ENCODE assay signal across 8 cellular contexts in the genomic region with DNA sequence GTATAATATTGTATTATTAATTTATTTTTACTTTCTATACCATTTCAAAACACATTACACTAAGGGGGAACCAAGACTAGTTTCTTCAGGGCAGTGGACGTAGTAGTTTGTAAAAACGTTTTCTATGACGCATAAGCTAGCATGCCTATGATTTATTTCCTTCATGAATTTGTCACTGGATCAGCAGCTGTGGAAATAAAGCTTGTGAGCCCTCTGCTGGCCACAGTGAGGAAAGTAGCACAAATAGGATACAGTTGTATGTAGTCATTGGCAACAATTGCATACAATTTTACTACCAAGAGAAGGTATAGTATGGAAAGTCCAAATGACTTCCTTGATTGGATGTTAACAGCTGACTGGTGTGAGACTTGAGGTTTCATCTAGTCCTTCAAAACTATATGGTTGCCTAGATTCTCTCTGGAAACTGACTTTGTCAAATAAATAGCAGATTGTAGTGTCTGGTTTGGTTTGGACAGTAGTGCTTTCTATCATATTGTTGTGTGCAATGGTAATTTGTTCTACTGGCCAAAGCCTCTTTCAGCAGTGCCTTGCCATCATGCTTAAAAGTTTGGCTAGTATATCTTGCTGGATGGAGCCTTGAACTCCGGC. TPM values are rescaled to one million over a fixed set of nuclear protein-coding genes. Genes with fewer than 3 reads are reported as not detected.
DNase-seq lines count a peak whose midpoint lies in the region; ATAC-seq and TF ChIP-seq lines count a peak whose summit lies in the region.

No MANE protein-coding gene starts in this region.

- H3K27me3 Mint-ChIP-seq in Caco-2 (ENCODE audit: insufficient read depth, unreplicated experiment), result no peaks in the 10 kb centered on the region
- H3K27me3 Mint-ChIP-seq in activated CD4-positive, alpha-beta memory T cell treated with anti-CD3 and anti-CD28 coated beads, Interleukin-2, amount 10 ng/mL, durations not matched to agents 7 days and 5 days, result no peaks in the 10 kb centered on the region

- H3K36me3 ChIP-seq in Caco-2 (ENCODE audit: control insufficient read depth, insufficient read depth, low read length) (peaks cover 3% of the 10 kb centered on the region; the same call in 1 of the 2 replicates), endocrine pancreas (ENCODE audit: control insufficient read depth, insufficient read depth, low read length) (no peaks in the 10 kb centered on the region)

- intact Hi-C loops in Caco-2 (cut with micrococcal nuclease; ENCODE audit: unreplicated experiment), result loop anchor here (1.0 to 5.0 kb wide), 4 partner anchors 63 to 331 kb away; partner anchors contain the start of genes ERH, GALNT16 and SLC39A9

- H3K36me3 Mint-ChIP-seq in Caco-2 (ENCODE audit: insufficient read depth, unreplicated experiment), result peaks cover 30% of the 10 kb centered on the region
- peaks cover 20% of the 10 kb centered on the region for H3K36me3 Mint-ChIP-seq in activated CD4-positive, alpha-beta memory T cell treated with anti-CD3 and anti-CD28 coated beads, Interleukin-2, amount 10 ng/mL, durations not matched to agents 7 days and 5 days (ENCODE audit: low read depth)
- H3K36me3 Mint-ChIP-seq in stimulated activated effector memory CD8-positive, alpha-beta T cell treated with anti-CD3 and anti-CD28 coated beads, Interleukin-12 subunit alpha, Interleukin-12 subunit beta, amount 100 ng/mL, for 72 hours, result peaks cover 51% of the 10 kb centered on the region

- no peaks in the 10 kb centered on the region for H3K9me3 Mint-ChIP-seq in Caco-2 (ENCODE audit: unreplicated experiment)
- no peaks in the 10 kb centered on the region for H3K9me3 Mint-ChIP-seq in activated CD4-positive, alpha-beta memory T cell treated with anti-CD3 and anti-CD28 coated beads, Interleukin-2, amount 10 ng/mL, durations not matched to agents 7 days and 5 days
- H3K9me3 Mint-ChIP-seq in stimulated activated effector memory CD8-positive, alpha-beta T cell treated with anti-CD3 and anti-CD28 coated beads, Interleukin-12 subunit alpha, Interleukin-12 subunit beta, amount 100 ng/mL, for 72 hours, result no peaks in the 10 kb centered on the region

- POLR2A ChIA-PET in Caco-2 (lab: Charles Lee), result interaction anchor here (1.1 kb wide), 1 partner anchor 62 kb away, joined by 7 read pairs; the partner anchor contains the start of genes ERH and SLC39A9
- POLR2A ChIA-PET in activated CD4-positive, alpha-beta memory T cell treated with anti-CD3 and anti-CD28 coated beads, Interleukin-2, amount 10 ng/mL, durations not matched to agents 7 days and 5 days (lab: Charles Lee), result interaction anchor here (1.2 to 1.6 kb wide), 2 partner anchors 62 to 63 kb away, joined by 3 to 7 read pairs; partner anchors contain the start of genes ERH and SLC39A9

- CTCF ChIA-PET in Caco-2 (lab: Charles Lee), result interaction anchor here (0.9 to 1.3 kb wide), 4 partner anchors 15 to 218 kb away, joined by 3 to 7 read pairs (median 6); partner anchors contain the start of genes ERH and SLC39A9
- CTCF ChIA-PET in activated CD4-positive, alpha-beta memory T cell treated with anti-CD3 and anti-CD28 coated beads, Interleukin-2, amount 10 ng/mL, durations not matched to agents 7 days and 5 days (lab: Charles Lee), result interaction anchor here (0.6 to 3.3 kb wide), 15 partner anchors 10 to 603 kb away, joined by 3 to 39 read pairs (median 5); partner anchors contain the start of gene ERH

- TF ChIP-seq CTCF in Caco-2 (IDR thresholded peaks at IDR 0.05; ENCODE audit: insufficient read depth in 1 of 2, low read depth in 1 of 2, low read length in 1 of 2, severe bottlenecking in 1 of 2, unreplicated experiment in 1 of 2), result peak; percentile 69 to 77

- no peak overlapping the region for H3K9ac ChIP-seq in endocrine pancreas (ENCODE audit: control insufficient read depth, insufficient read depth, low read length)

- ATAC-seq in HG03354 (IDR thresholded peaks at IDR 0.05; ENCODE audit: poor library complexity, severe bottlenecking, unreplicated experiment) (peak; percentile 66), GM19023 (IDR thresholded peaks at IDR 0.05; ENCODE audit: unreplicated experiment) (no peak)
- peak; percentile 91 for ATAC-seq in stimulated activated effector memory CD8-positive, alpha-beta T cell treated with anti-CD3 and anti-CD28 coated beads, Interleukin-12 subunit alpha, Interleukin-12 subunit beta, amount 100 ng/mL, for 72 hours

- H3K4me3 ChIP-seq in Caco-2 (ENCODE audit: low read depth, low read length), result no peak overlapping the region
- peak overlapping the region; percentile 0 for H3K4me3 ChIP-seq in endocrine pancreas (ENCODE audit: control insufficient read depth, insufficient read depth, low read length)

- no TSS peak for BruUV-seq in Caco-2 (replicated peaks; lab: Mats Ljungman, UMichigan)

- H3K4me1 Mint-ChIP-seq in Caco-2 (ENCODE audit: low read depth, unreplicated experiment), result no peaks in the 10 kb centered on the region
- H3K4me1 Mint-ChIP-seq in activated CD4-positive, alpha-beta memory T cell treated with anti-CD3 and anti-CD28 coated beads, Interleukin-2, amount 10 ng/mL, durations not matched to agents 7 days and 5 days, result no peaks in the 10 kb centered on the region
- no peaks in the 10 kb centered on the region for H3K4me1 Mint-ChIP-seq in stimulated activated effector memory CD8-positive, alpha-beta T cell treated with anti-CD3 and anti-CD28 coated beads, Interleukin-12 subunit alpha, Interleukin-12 subunit beta, amount 100 ng/mL, for 72 hours

- H3K27ac Mint-ChIP-seq in Caco-2 (ENCODE audit: unreplicated experiment), result no peak overlapping the region
- H3K27ac Mint-ChIP-seq in activated CD4-positive, alpha-beta memory T cell treated with anti-CD3 and anti-CD28 coated beads, Interleukin-2, amount 10 ng/mL, durations not matched to agents 7 days and 5 days, result no peak overlapping the region
- no peak overlapping the region for H3K27ac Mint-ChIP-seq in stimulated activated effector memory CD8-positive, alpha-beta T cell treated with anti-CD3 and anti-CD28 coated beads, Interleukin-12 subunit alpha, Interleukin-12 subunit beta, amount 100 ng/mL, for 72 hours

- H3K27me3 ChIP-seq in Caco-2 (replicated peaks; ENCODE audit: control insufficient read depth, insufficient read depth, low read length) (no peaks in the 10 kb centered on the region), endocrine pancreas (ENCODE audit: control insufficient read depth, insufficient read depth, low read length) (no peaks in the 10 kb centered on the region)

- DNase-seq in Caco-2 (peak; percentile 49 to 66), NCI-H748 (lab: John Stamatoyannopoulos, UW; ENCODE audit: unreplicated experiment) (peak; percentile 53), midbrain (lab: John Stamatoyannopoulos, UW) (peak; percentile 58)
- peak; percentile 64 for DNase-seq in activated CD4-positive, alpha-beta memory T cell treated with anti-CD3 and anti-CD28 coated beads, Interleukin-2, amount 10 ng/mL, durations not matched to agents 7 days and 5 days
- peak; percentile 13 to 59 for DNase-seq in stimulated activated effector memory CD8-positive, alpha-beta T cell treated with anti-CD3 and anti-CD28 coated beads, Interleukin-12 subunit alpha, Interleukin-12 subunit beta, amount 100 ng/mL, for 72 hours (ENCODE audit: low spot score in 2 of 2)

- H3K9me3 ChIP-seq in Caco-2 (no peaks in the 10 kb centered on the region), endocrine pancreas (ENCODE audit: control insufficient read depth, low read length) (no peaks in the 10 kb centered on the region)

- no peak overlapping the region for H3K4me3 Mint-ChIP-seq in Caco-2 (ENCODE audit: unreplicated experiment)
- no peak overlapping the region for H3K4me3 Mint-ChIP-seq in activated CD4-positive, alpha-beta memory T cell treated with anti-CD3 and anti-CD28 coated beads, Interleukin-2, amount 10 ng/mL, durations not matched to agents 7 days and 5 days
- no peak overlapping the region for H3K4me3 Mint-ChIP-seq in stimulated activated effector memory CD8-positive, alpha-beta T cell treated with anti-CD3 and anti-CD28 coated beads, Interleukin-12 subunit alpha, Interleukin-12 subunit beta, amount 100 ng/mL, for 72 hours

- H3K4me1 ChIP-seq in Caco-2 (no peaks in the 10 kb centered on the region), endocrine pancreas (ENCODE audit: control insufficient read depth, insufficient read depth, low read length) (no peaks in the 10 kb centered on the region)

RNA-seq across cellular contexts. Expression of gene PLEKHD1, which starts 24.3 kb away (rescaled TPM):
- 0.42 and 0.50 TPM in 2 replicates for total RNA-seq in Caco-2 (2022)
- under 1 TPM; 0.13 to 0.15 TPM for total RNA-seq in activated CD4-positive, alpha-beta memory T cell treated with anti-CD3 and anti-CD28 coated beads, Interleukin-2, amount 10 ng/mL, durations not matched to agents 7 days and 5 days
